ENCODE assay signal across 8 cellular contexts in genomic region chr2:18455256-18455862, GRCh38.
A peak's percentile ranks its signal among the peaks of the same experiment; 100 is the strongest.
DNase-seq lines count a peak whose midpoint lies in the region; ATAC-seq, FAIRE-seq and TF ChIP-seq lines count a peak whose summit lies in the region.

No MANE protein-coding gene starts in this region.

- peak; percentile 37; the same call in 1 of the 2 replicates for TF ChIP-seq CTCF in A673 (conservative IDR thresholded peaks at IDR 0.05; ENCODE audit: low read depth, low read length)
- peak; percentile 59 for TF ChIP-seq CTCF in cardiac fibroblast (IDR thresholded peaks at IDR 0.05; ENCODE audit: low read depth, low read length)
- TF ChIP-seq CTCF in mucosa of descending colon (IDR thresholded peaks at IDR 0.05) = no peak

- H3K27me3 ChIP-seq in A673 (replicated peaks; ENCODE audit: insufficient read depth, low read depth, low read length, poor library complexity) = no peaks in the 10 kb centered on the region

- CTCF ChIA-PET in A673 (lab: Charles Lee) = no interaction called here

- intact Hi-C loops in A673 (cut with micrococcal nuclease; ENCODE audit: unreplicated experiment) (no loop called here), mucosa of descending colon (cut with DNase I, micrococcal nuclease) (no loop called here), posterior vena cava (cut with DNase I) (no loop called here)

- H3K4me1 ChIP-seq in A673 (ENCODE audit: insufficient read depth, low read length, poor library complexity, severe bottlenecking) (no peaks in the 10 kb centered on the region), mucosa of descending colon (ENCODE audit: low read depth) (peaks cover 3% of the 10 kb centered on the region)

- no peak for FAIRE-seq in HTR-8/SVneo (lab: Jason Lieb, UNC)

- H3K27ac ChIP-seq in A673 (ENCODE audit: low read depth, low read length, poor library complexity, severe bottlenecking) = no peak overlapping the region

- POLR2A ChIA-PET in A673 (lab: Charles Lee; ENCODE audit: low non-redundant PET) = no interaction called here

- no peak for ATAC-seq in mucosa of descending colon

- H3K9me3 ChIP-seq in A673 (ENCODE audit: low read depth, low read length, poor library complexity, severe bottlenecking) (no peaks in the 10 kb centered on the region), mucosa of descending colon (no peaks in the 10 kb centered on the region)

- H3K4me3 ChIP-seq in A673 (ENCODE audit: low read depth, low read length, poor library complexity, severe bottlenecking) = no peak overlapping the region
- H3K4me3 ChIP-seq in cardiac fibroblast (replicated peaks in 1 of 2; ENCODE audit: low read depth in 2 of 2, low read length in 2 of 2) = no peak overlapping the region
- H3K4me3 ChIP-seq in mucosa of descending colon = no peak overlapping the region

- DNase-seq in A673 (ENCODE audit: low spot score) = no peak
- DNase-seq in HTR-8/SVneo (ENCODE audit: insufficient read length, low spot score) = peak; percentile 18
- DNase-seq in cardiac fibroblast (ENCODE audit: low read depth in 2 of 2) = peak; percentile 70 to 77
- peak; percentile 20 for DNase-seq in kidney glomerular epithelial cell (lab: John Stamatoyannopoulos, UW)
- DNase-seq in NCI-H2107 (lab: John Stamatoyannopoulos, UW) = no peak
- DNase-seq in MV-4-11 (lab: John Stamatoyannopoulos, UW) = no peak
- no peak for DNase-seq in mucosa of descending colon
- DNase-seq in posterior vena cava (ENCODE audit: low spot score) = no peak

- H3K36me3 ChIP-seq in A673 (ENCODE audit: insufficient read depth, low read length, poor library complexity, severe bottlenecking) (no peaks in the 10 kb centered on the region), mucosa of descending colon (ENCODE audit: low read depth) (no peaks in the 10 kb centered on the region)

- BruUV-seq in A673 (replicated peaks; lab: Mats Ljungman, UMichigan) = no TSS peak

Comparison
In these comparisons a context has a peak if more than half of its experiments do, and no peak if none do; other contexts are left out.
1. DNase-seq: peak in HTR-8/SVneo (single experiment), cardiac fibroblast (2 of 2) and kidney glomerular epithelial cell (single experiment); none in A673 (single experiment), NCI-H2107 (single experiment), MV-4-11 (single experiment), mucosa of descending colon (0 of 3) and posterior vena cava (single experiment).